8 cellular contexts compared by ENCODE assay signal in genomic region chr2:15591373-15591691, GRCh38. TPM values are rescaled to one million over a fixed set of nuclear protein-coding genes. Genes with fewer than 3 reads are reported as not detected.
DNase-seq lines count a peak whose midpoint lies in the region; ATAC-seq and TF ChIP-seq lines count a peak whose summit lies in the region.

No MANE protein-coding gene starts in this region.

- peaks cover 4% of the 10 kb centered on the region for H3K36me3 Mint-ChIP-seq in T-helper 17 cell (ENCODE audit: low read depth)

- intact Hi-C loops in posterior vena cava (cut with DNase I), result no loop called here

- ATAC-seq in T-helper 17 cell (no peak), GM18519 (IDR thresholded peaks at IDR 0.05; ENCODE audit: low FRiP score, unreplicated experiment) (no peak)

- peaks cover 21% of the 10 kb centered on the region for H3K4me1 Mint-ChIP-seq in T-helper 17 cell

- peak overlapping the region; percentile 91 for H3K4me3 Mint-ChIP-seq in T-helper 17 cell

- peaks cover 6% of the 10 kb centered on the region for H3K36me3 ChIP-seq in H7 (replicated peaks; ENCODE audit: control insufficient read depth, insufficient read depth, low read length)

- TF ChIP-seq CTCF in foreskin fibroblast (IDR thresholded peaks at IDR 0.05; ENCODE audit: low read depth, low read length), result no peak

- DNase-seq in H7 (no peak), T-helper 17 cell (no peak), foreskin fibroblast (no peak), skeletal muscle cell (ENCODE audit: low read depth) (no peak), posterior vena cava (ENCODE audit: low spot score) (no peak), NCI-H748 treated with DMSO at 0.1 percent for 48 hours (lab: John Stamatoyannopoulos, UW) (no peak), 8988T (no peak)

- peak overlapping the region; percentile 93 for H3K27ac Mint-ChIP-seq in T-helper 17 cell

- peaks cover under 1% of the 10 kb centered on the region for H3K27me3 Mint-ChIP-seq in T-helper 17 cell

- H3K4me3 ChIP-seq in H7 (ENCODE audit: insufficient read depth, low read depth, low read length) (peak overlapping the region; percentile 90), foreskin fibroblast (ENCODE audit: low read depth in 1 of 2, low read length in 2 of 2) (peak overlapping the region; percentile 75 to 91), skeletal muscle cell (ENCODE audit: low read depth, low read length) (peak overlapping the region; percentile 87)

- H3K9me3 ChIP-seq in T-helper 17 cell (ENCODE audit: control insufficient read depth, low read length, poor library complexity, severe bottlenecking), result no peaks in the 10 kb centered on the region

- no peaks in the 10 kb centered on the region for H3K27me3 ChIP-seq in H7 (ENCODE audit: control insufficient read depth, insufficient read depth, low read length)

RNA-seq across cellular contexts. Expression of gene DDX1, which starts 0.3 kb away (rescaled TPM):
- total RNA-seq in H7 (2014; rRNA removed; shearing (Covaris generic)), result 70.7 and 75.9 TPM in 2 replicates
- total RNA-seq in T-helper 17 cell (10 to 100 TPM; 27.6 to 35.0 TPM), posterior vena cava (10 to 100 TPM; 74.2 to 81.3 TPM)

RNA-seq across cellular contexts. Expression of gene NBAS, which starts 30.2 kb away (rescaled TPM):
- 35.5 and 43.7 TPM in 2 replicates for total RNA-seq in H7 (2014; rRNA removed; shearing (Covaris generic))
- total RNA-seq in T-helper 17 cell (10 to 100 TPM; 29.3 to 32.5 TPM), posterior vena cava (10 to 100 TPM; 38.0 to 38.1 TPM)
